In the genomic region with DNA sequence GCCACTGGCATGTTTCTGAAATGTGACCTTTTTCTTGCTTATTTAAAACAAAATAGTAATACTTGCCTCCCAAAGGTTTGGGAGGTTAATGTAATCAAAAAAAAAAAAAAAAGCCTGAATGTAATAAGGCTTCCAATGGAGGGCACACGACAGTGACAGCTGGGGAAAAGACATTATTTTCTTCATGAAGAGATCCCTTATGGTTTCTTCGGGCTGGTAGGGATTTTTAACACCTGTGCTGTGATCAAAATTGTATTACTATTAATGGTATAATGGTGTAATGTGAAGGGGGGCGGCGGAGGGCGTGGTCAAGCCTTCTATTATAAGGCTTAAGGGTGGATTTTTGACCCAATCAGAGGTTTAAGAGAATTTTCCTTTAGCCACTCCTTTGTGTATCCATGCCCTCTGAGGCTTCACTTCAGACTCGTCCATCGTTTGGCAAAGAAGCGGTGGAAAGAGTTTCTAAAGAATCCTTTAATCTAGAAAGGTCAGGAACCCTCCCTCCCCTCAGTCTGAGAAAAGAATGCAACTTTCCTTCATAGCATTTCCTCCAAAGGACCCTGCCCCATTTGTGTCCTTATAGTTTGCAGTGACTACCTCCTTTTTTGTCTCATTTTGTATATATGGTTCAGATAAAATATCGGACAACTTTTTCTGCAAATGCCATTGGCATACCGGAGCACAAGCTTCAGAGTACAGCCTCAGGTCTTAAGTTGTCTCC, we compare ENCODE assay signal across 8 cellular contexts.
DNase-seq lines count a peak whose midpoint lies in the region; ATAC-seq and TF ChIP-seq lines count a peak whose summit lies in the region.

No MANE protein-coding gene starts in this region.

- CTCF ChIA-PET in RWPE1 (lab: Yijun Ruan, JAX), result interaction anchor here (0.6 to 1.9 kb wide), 5 partner anchors 9 to 1188 kb away, joined by 3 to 10 read pairs (median 5); no protein-coding TSS in a partner anchor

- H3K27ac ChIP-seq in RWPE1, result peak overlapping the region; percentile 99
- H3K27ac ChIP-seq in caudate nucleus (ENCODE audit: low read depth, low read length), result peak overlapping the region; percentile 100

- peak overlapping the region; percentile 40 for H3K4me3 ChIP-seq in MG63

- no peaks in the 10 kb centered on the region for H3K36me3 ChIP-seq in MG63

- no peaks in the 10 kb centered on the region for H3K27me3 ChIP-seq in MG63

- H3K9me3 ChIP-seq in MG63, result no peaks in the 10 kb centered on the region

- no peak for TF ChIP-seq CTCF in RWPE1 (conservative IDR thresholded peaks at IDR 0.05; ENCODE audit: low read depth)

- peak; percentile 41 for DNase-seq in Daoy (ENCODE audit: low read depth)
- DNase-seq in MG63, result peak; percentile 77
- DNase-seq in RWPE1 (ENCODE audit: low spot score), result no peak
- DNase-seq in caudate nucleus (lab: John Stamatoyannopoulos, UW), result peak in 29 of 61 donors; percentile 8 to 85 (median 25)
- DNase-seq in kidney tubule cell (ENCODE audit: low spot score), result peak; percentile 85
- peak; percentile 48 for DNase-seq in stimulated activated CD4-positive, alpha-beta T cell treated with anti-CD3 and anti-CD28 coated beads, Interleukin-4, amount 100 ng/mL, for 24 hours
- no peak for DNase-seq in stimulated activated naive CD4-positive, alpha-beta T cell (lab: John Stamatoyannopoulos, UW)

- no peak for ATAC-seq in GM18858 (IDR thresholded peaks at IDR 0.05; ENCODE audit: unreplicated experiment)

- POLR2A ChIA-PET in RWPE1 (lab: Yijun Ruan, JAX; ENCODE audit: low non-redundant PET), result interaction anchor here (0.6 to 2.9 kb wide), 4 partner anchors 11 to 90 kb away, joined by 5 to 27 read pairs (median 7); a partner anchor contains a TSS

Comparison
In these comparisons a context has a peak if more than half of its experiments do, and no peak if none do; other contexts are left out.
1. DNase-seq: peak in Daoy (single experiment), MG63 (single experiment), kidney tubule cell (single experiment) and stimulated activated CD4-positive, alpha-beta T cell treated with anti-CD3 and anti-CD28 coated beads, Interleukin-4, amount 100 ng/mL, for 24 hours (single experiment); none in RWPE1 (single experiment) and stimulated activated naive CD4-positive, alpha-beta T cell (0 of 6).